16 cellular contexts compared by ENCODE assay signal in genomic region chr17:48322060-48322459, GRCh38.
DNase-seq lines count a peak whose midpoint lies in the region; ATAC-seq and TF ChIP-seq lines count a peak whose summit lies in the region.
"Had no signal": no experiment of that assay in that cellular context is flagged by ENCODE, and none has a peak within 500 bp of the region (broad histone marks: within the 10 kb centered on the region; RNA-seq: fewer than 3 reads in every experiment).

No MANE protein-coding gene starts in this region.

- ATAC-seq in HCT116 (peak; percentile 66; the same call in 1 of the 2 replicates), GM21723 (IDR thresholded peaks at IDR 0.05; ENCODE audit: unreplicated experiment) (no peak)
- ATAC-seq: left lobe of liver; naive thymus-derived CD4-positive, alpha-beta T cell; stimulated activated naive CD8-positive, alpha-beta T cell treated with anti-CD3 and anti-CD28 coated beads, Interleukin-15, Interleukin-2, amounts not matched to agents 100 U/mL and 50 U/mL, for 24 hours had no signal

- no TSS peak for BruUV-seq in HCT116 (replicated peaks; lab: Mats Ljungman, UMichigan)

- H4K20me1 ChIP-seq in HCT116 (ENCODE audit: insufficient read depth) = no peaks in the 10 kb centered on the region
- H4K20me1 ChIP-seq: BLaER1 treated with 17β-estradiol and CSF1 and Interleukin-3, amounts not matched to agents 10 nM and 100 nM had no signal

- H3K9me3 ChIP-seq in AG04450 (ENCODE audit: control insufficient read depth, insufficient read depth, low read length) (no peaks in the 10 kb centered on the region), HCT116 (ENCODE audit: control insufficient read depth in 1 of 2, insufficient read depth in 1 of 2, low read depth in 1 of 2, low read length in 2 of 2) (no peaks in the 10 kb centered on the region), esophagus squamous epithelium (no peaks in the 10 kb centered on the region)
- H3K9me3 ChIP-seq: BLaER1 treated with 17β-estradiol and CSF1 and Interleukin-3, amounts not matched to agents 10 nM and 100 nM; right atrium auricular region had no signal

- no peaks in the 10 kb centered on the region for H3K79me2 ChIP-seq in HCT116 (ENCODE audit: insufficient read depth, low read length)

- DNase-seq in AG04450 (ENCODE audit: low read depth, low spot score) (no peak), HCT116 (ENCODE audit: low read depth, low spot score) (no peak), RWPE1 (ENCODE audit: low spot score) (no peak), fibroblast of mammary gland (ENCODE audit: low read depth) (peak; percentile 28), esophagus squamous epithelium (lab: John Stamatoyannopoulos, UW) (no peak), lower leg skin (ENCODE audit: low spot score in 2 of 2) (no peak), NCI-H2171 treated with DMSO at 0.1 percent for 48 hours (lab: John Stamatoyannopoulos, UW) (no peak)
- DNase-seq: activated naive CD8-positive, alpha-beta T cell treated with anti-CD3 and anti-CD28 coated beads for 36 hours; naive thymus-derived CD4-positive, alpha-beta T cell; NCI-H2171; stimulated activated CD4-positive, alpha-beta T cell treated with anti-CD3 and anti-CD28 coated beads, Interleukin-4, amount 100 ng/mL, for 24 hours; stimulated activated naive CD8-positive, alpha-beta T cell treated with anti-CD3 and anti-CD28 coated beads, Interleukin-15, Interleukin-2, amounts not matched to agents 100 U/mL and 50 U/mL, for 24 hours had no signal

- peak; percentile 28 for TF ChIP-seq CTCF in AG04450 (IDR thresholded peaks at IDR 0.05; ENCODE audit: low read depth, low read length)
- TF ChIP-seq CTCF in HCT116 (IDR thresholded peaks at IDR 0.05 in 2 of 3, conservative IDR thresholded peaks at IDR 0.05 in 1 of 3; ENCODE audit: borderline replicate concordance in 1 of 3, insufficient read depth in 1 of 3, low read depth in 2 of 3, low read length in 2 of 3) = peak; percentile 23 to 53 (median 35); a peak in 3 of 6 replicates
- peak; percentile 19; the same call in 1 of the 2 replicates for TF ChIP-seq CTCF in RWPE1 (conservative IDR thresholded peaks at IDR 0.05; ENCODE audit: low read depth)
- peak; percentile 26 for TF ChIP-seq CTCF in fibroblast of mammary gland (conservative IDR thresholded peaks at IDR 0.05; ENCODE audit: control insufficient read depth, insufficient read depth, low read depth, low read length)
- TF ChIP-seq CTCF in esophagus squamous epithelium (IDR thresholded peaks at IDR 0.05) = no peak
- TF ChIP-seq CTCF in lower leg skin (IDR thresholded peaks at IDR 0.05) = no peak

- H3K27me3 ChIP-seq in AG04450 (ENCODE audit: control insufficient read depth, insufficient read depth, low read length) = peaks cover 14% of the 10 kb centered on the region
- no peaks in the 10 kb centered on the region for H3K27me3 ChIP-seq in HCT116 (ENCODE audit: insufficient read depth, low read length)
- peaks cover 0 to 81% (median 0%) of the 10 kb centered on the region in 4 donors for H3K27me3 ChIP-seq in esophagus squamous epithelium
- H3K27me3 ChIP-seq: right atrium auricular region had no signal

- H3K4me3 ChIP-seq in AG04450 (ENCODE audit: low read depth, low read length) (no peak overlapping the region), HCT116 (replicated peaks in 1 of 2; ENCODE audit: low read depth in 1 of 2, low read length in 2 of 2) (no peak overlapping the region), fibroblast of mammary gland (ENCODE audit: control insufficient read depth, low read depth, low read length) (no peak overlapping the region), esophagus squamous epithelium (no peak overlapping the region), lower leg skin (ENCODE audit: low read depth, poor library complexity, severe bottlenecking) (no peak overlapping the region)
- H3K4me3 ChIP-seq: BLaER1 treated with 17β-estradiol and CSF1 and Interleukin-3, amounts not matched to agents 10 nM and 100 nM; right atrium auricular region had no signal

- no peak overlapping the region for H3K9ac ChIP-seq in HCT116 (ENCODE audit: low read length)
- H3K9ac ChIP-seq: BLaER1 treated with 17β-estradiol and CSF1 and Interleukin-3, amounts not matched to agents 10 nM and 100 nM had no signal

- peak; percentile 53 for TF ChIP-seq RAD21 in HCT116 (IDR thresholded peaks at IDR 0.05; ENCODE audit: low read depth)

- H3K4me2 ChIP-seq in HCT116 (ENCODE audit: low read length) = no peak overlapping the region
- H3K4me2 ChIP-seq: BLaER1 treated with 17β-estradiol and CSF1 and Interleukin-3, amounts not matched to agents 10 nM and 100 nM had no signal

- intact Hi-C loops in HCT116 (cut with micrococcal nuclease) (no loop called here), esophagus squamous epithelium (cut with DNase I) (no loop called here), lower leg skin (cut with DNase I; ENCODE audit: low total_unique reads) (no loop called here)

- no peaks in the 10 kb centered on the region for H3K9me2 ChIP-seq in HCT116 (ENCODE audit: insufficient read depth)

- RAD21 ChIA-PET in HCT116 (lab: Charles Lee; ENCODE audit: low non-redundant PET in 1 of 2, low total read pairs in 2 of 2, uncharacterized antibody in 2 of 2, unreplicated experiment in 2 of 2) = no interaction called here

- H3K4me1 ChIP-seq in HCT116 (ENCODE audit: control insufficient read depth in 1 of 2, insufficient read depth in 2 of 2, low read length in 2 of 2) = no peaks in the 10 kb centered on the region
- H3K4me1 ChIP-seq in esophagus squamous epithelium = no peaks in the 10 kb centered on the region
- H3K4me1 ChIP-seq: BLaER1 treated with 17β-estradiol and CSF1 and Interleukin-3, amounts not matched to agents 10 nM and 100 nM; right atrium auricular region had no signal

- TF ChIP-seq POLR2A in HCT116 (IDR thresholded peaks at IDR 0.05; ENCODE audit: borderline replicate concordance, extremely low read depth, insufficient read depth, insufficient read length) (no peak), esophagus squamous epithelium (IDR thresholded peaks at IDR 0.05) (no peak), lower leg skin (IDR thresholded peaks at IDR 0.05) (no peak)

- POLR2A ChIA-PET in AG04450 (lab: Yijun Ruan, JAX) (no interaction called here), HCT116 (lab: Charles Lee) (no interaction called here), RWPE1 (lab: Yijun Ruan, JAX; ENCODE audit: low non-redundant PET) (no interaction called here)

- H3K36me3 ChIP-seq in HCT116 (ENCODE audit: control insufficient read depth in 1 of 2, insufficient read depth in 2 of 2, low read length in 2 of 2) (no peaks in the 10 kb centered on the region), esophagus squamous epithelium (no peaks in the 10 kb centered on the region)
- H3K36me3 ChIP-seq: BLaER1 treated with 17β-estradiol and CSF1 and Interleukin-3, amounts not matched to agents 10 nM and 100 nM; right atrium auricular region had no signal

- H2AFZ ChIP-seq in HCT116 (ENCODE audit: low read depth, low read length, poor library complexity, severe bottlenecking) = no peak overlapping the region

- H3K27ac ChIP-seq in AG04450 (ENCODE audit: low read depth, low read length) (no peak overlapping the region), HCT116 (ENCODE audit: low read depth, low read length) (no peak overlapping the region), RWPE1 (no peak overlapping the region), esophagus squamous epithelium (no peak overlapping the region)
- H3K27ac ChIP-seq: BLaER1 treated with 17β-estradiol and CSF1 and Interleukin-3, amounts not matched to agents 10 nM and 100 nM; right atrium auricular region had no signal

- CTCF ChIA-PET in AG04450 (lab: Charles Lee) = interaction anchor here (0.6 to 2.3 kb wide), 2 partner anchors 12 to 29 kb away, joined by 3 to 12 read pairs; no protein-coding TSS in a partner anchor
- CTCF ChIA-PET in HCT116 (lab: Charles Lee) = interaction anchor here (0.8 to 6.5 kb wide), 10 partner anchors 9 to 265 kb away, joined by 3 to 55 read pairs (median 4); no protein-coding TSS in a partner anchor
- CTCF ChIA-PET in RWPE1 (lab: Yijun Ruan, JAX) = interaction anchor here (0.6 to 2.1 kb wide), 7 partner anchors 12 to 326 kb away, joined by 3 to 6 read pairs (median 4); no protein-coding TSS in a partner anchor

TF ChIP-seq in HCT116, 20 proteins besides CTCF, POLR2A, EP300 and RAD21:
- TF ChIP-seq YY1 (IDR thresholded peaks at IDR 0.05; ENCODE audit: extremely low read depth, insufficient replicate concordance, low read depth, low read length) = no peak

Comparison
In these comparisons a context has a peak if more than half of its experiments do, and no peak if none do; other contexts are left out.
1. CTCF ChIP-seq: peak in AG04450 (single experiment), HCT116 (3 of 3), RWPE1 (single experiment) and fibroblast of mammary gland (single experiment); none in esophagus squamous epithelium (0 of 6) and lower leg skin (0 of 3).